Comparison of ENCODE assay signal across 8 cellular contexts in genomic region chr1:66331641-66332523, GRCh38.
DNase-seq lines count a peak whose midpoint lies in the region; TF ChIP-seq lines count a peak whose summit lies in the region.

No MANE protein-coding gene starts in this region.

- CTCF ChIA-PET in activated CD4-positive, alpha-beta T cell treated with anti-CD3 and anti-CD28 coated beads, Interleukin-2, amount 10 ng/mL, durations not matched to agents 7 days and 5 days (lab: Charles Lee): interaction anchor here (0.9 to 3.1 kb wide), 20 partner anchors 8 to 115 kb away, joined by 3 to 15 read pairs (median 4); no protein-coding TSS in a partner anchor

- H3K4me1 Mint-ChIP-seq in activated CD4-positive, alpha-beta T cell treated with anti-CD3 and anti-CD28 coated beads, Interleukin-2, amount 10 ng/mL, durations not matched to agents 7 days and 5 days: peaks cover 54% of the 10 kb centered on the region
- peaks cover 45% of the 10 kb centered on the region for H3K4me1 Mint-ChIP-seq in endothelial cell (ENCODE audit: unreplicated experiment)
- H3K4me1 Mint-ChIP-seq in stimulated activated naive CD8-positive, alpha-beta T cell treated with anti-CD3 and anti-CD28 coated beads, Interleukin-15, Interleukin-2, amounts not matched to agents 100 ng/mL and 50 ng/mL, for 24 hours (ENCODE audit: low read depth): peaks cover 71% of the 10 kb centered on the region

- POLR2A ChIA-PET in activated CD4-positive, alpha-beta T cell treated with anti-CD3 and anti-CD28 coated beads, Interleukin-2, amount 10 ng/mL, durations not matched to agents 7 days and 5 days (lab: Charles Lee): interaction anchor here (0.6 to 1.2 kb wide), 3 partner anchors 15 to 57 kb away, joined by 3 read pairs; no protein-coding TSS in a partner anchor

- 18% methylated on average over 17 of the region's 17 CpGs for WGBS in HUES64

- peak overlapping the region; percentile 98 for H3K27ac Mint-ChIP-seq in activated CD4-positive, alpha-beta T cell treated with anti-CD3 and anti-CD28 coated beads, Interleukin-2, amount 10 ng/mL, durations not matched to agents 7 days and 5 days
- peak overlapping the region; percentile 98 for H3K27ac Mint-ChIP-seq in endothelial cell (ENCODE audit: unreplicated experiment)
- H3K27ac Mint-ChIP-seq in stimulated activated naive CD8-positive, alpha-beta T cell treated with anti-CD3 and anti-CD28 coated beads, Interleukin-15, Interleukin-2, amounts not matched to agents 100 ng/mL and 50 ng/mL, for 24 hours: peak overlapping the region; percentile 96

- peaks cover 7% of the 10 kb centered on the region for H3K9me3 Mint-ChIP-seq in activated CD4-positive, alpha-beta T cell treated with anti-CD3 and anti-CD28 coated beads, Interleukin-2, amount 10 ng/mL, durations not matched to agents 7 days and 5 days
- H3K9me3 Mint-ChIP-seq in endothelial cell (ENCODE audit: unreplicated experiment): no peaks in the 10 kb centered on the region
- no peaks in the 10 kb centered on the region for H3K9me3 Mint-ChIP-seq in stimulated activated naive CD8-positive, alpha-beta T cell treated with anti-CD3 and anti-CD28 coated beads, Interleukin-15, Interleukin-2, amounts not matched to agents 100 ng/mL and 50 ng/mL, for 24 hours

- peak overlapping the region; percentile 48 for H3K9ac ChIP-seq in HUES64 (ENCODE audit: low read depth, low read length)

- no peaks in the 10 kb centered on the region for H3K27me3 Mint-ChIP-seq in activated CD4-positive, alpha-beta T cell treated with anti-CD3 and anti-CD28 coated beads, Interleukin-2, amount 10 ng/mL, durations not matched to agents 7 days and 5 days
- H3K27me3 Mint-ChIP-seq in endothelial cell (ENCODE audit: unreplicated experiment): peaks cover 4% of the 10 kb centered on the region
- H3K27me3 Mint-ChIP-seq in stimulated activated naive CD8-positive, alpha-beta T cell treated with anti-CD3 and anti-CD28 coated beads, Interleukin-15, Interleukin-2, amounts not matched to agents 100 ng/mL and 50 ng/mL, for 24 hours: no peaks in the 10 kb centered on the region

- no peaks in the 10 kb centered on the region for H3K27me3 ChIP-seq in HUES64 (ENCODE audit: insufficient read depth, low read length)

- peaks cover 36% of the 10 kb centered on the region for H3K36me3 Mint-ChIP-seq in activated CD4-positive, alpha-beta T cell treated with anti-CD3 and anti-CD28 coated beads, Interleukin-2, amount 10 ng/mL, durations not matched to agents 7 days and 5 days (ENCODE audit: low read depth)
- H3K36me3 Mint-ChIP-seq in endothelial cell (ENCODE audit: low read depth, unreplicated experiment): peaks cover 8% of the 10 kb centered on the region
- H3K36me3 Mint-ChIP-seq in stimulated activated naive CD8-positive, alpha-beta T cell treated with anti-CD3 and anti-CD28 coated beads, Interleukin-15, Interleukin-2, amounts not matched to agents 100 ng/mL and 50 ng/mL, for 24 hours (ENCODE audit: low read depth): peaks cover 18% of the 10 kb centered on the region

- peak; percentile 39 for TF ChIP-seq CTCF in endothelial cell (IDR thresholded peaks at IDR 0.05; ENCODE audit: unreplicated experiment)

- peak overlapping the region; percentile 97 for H3K4me3 Mint-ChIP-seq in activated CD4-positive, alpha-beta T cell treated with anti-CD3 and anti-CD28 coated beads, Interleukin-2, amount 10 ng/mL, durations not matched to agents 7 days and 5 days
- H3K4me3 Mint-ChIP-seq in endothelial cell (ENCODE audit: unreplicated experiment): peak overlapping the region; percentile 99
- peak overlapping the region; percentile 95 for H3K4me3 Mint-ChIP-seq in stimulated activated naive CD8-positive, alpha-beta T cell treated with anti-CD3 and anti-CD28 coated beads, Interleukin-15, Interleukin-2, amounts not matched to agents 100 ng/mL and 50 ng/mL, for 24 hours

- DNase-seq in DMS 273 (lab: John Stamatoyannopoulos, UW; ENCODE audit: unreplicated experiment) (peak; percentile 41), DMS 273 treated with DMSO at 0.1 percent for 48 hours (lab: John Stamatoyannopoulos, UW) (no peak), endothelial cell (ENCODE audit: low spot score) (peak; percentile 77), midbrain (lab: John Stamatoyannopoulos, UW) (peak; percentile 40), DMS114 treated with DMSO at 0.1 percent for 48 hours (lab: John Stamatoyannopoulos, UW; ENCODE audit: unreplicated experiment) (no peak)
- DNase-seq in activated CD4-positive, alpha-beta T cell treated with anti-CD3 and anti-CD28 coated beads, Interleukin-2, amount 10 ng/mL, durations not matched to agents 7 days and 5 days: peak; percentile 42

- H3K9me3 ChIP-seq in HUES64 (ENCODE audit: insufficient read depth, low read depth, low read length): no peaks in the 10 kb centered on the region

- no peaks in the 10 kb centered on the region for H3K36me3 ChIP-seq in HUES64 (ENCODE audit: insufficient read depth, low read length)

- H3K4me1 ChIP-seq in HUES64 (ENCODE audit: insufficient read depth, low read length): peaks cover 61% of the 10 kb centered on the region

- H3K4me3 ChIP-seq in HUES64 (ENCODE audit: low read length): peak overlapping the region; percentile 60

- H3K27ac ChIP-seq in HUES64 (ENCODE audit: low read depth, low read length): peak overlapping the region; percentile 38; the same call in 1 of the 2 replicates

Comparison
In these comparisons a context has a peak if more than half of its experiments do, and no peak if none do; other contexts are left out.
1. DNase-seq: peak in DMS 273 (single experiment), activated CD4-positive, alpha-beta T cell treated with anti-CD3 and anti-CD28 coated beads, Interleukin-2, amount 10 ng/mL, durations not matched to agents 7 days and 5 days (single experiment), endothelial cell (single experiment) and midbrain (single experiment); none in DMS 273 treated with DMSO at 0.1 percent for 48 hours (single experiment) and DMS114 treated with DMSO at 0.1 percent for 48 hours (single experiment).
2. Peak in every context shown above with its lines, with median percentiles within 50 percentile points of each other: H3K27ac Mint-ChIP-seq and H3K4me3 Mint-ChIP-seq.